ENCODE assay signal across 2 cellular contexts in genomic region chr9:94734054-94734754, GRCh38.
TF ChIP-seq lines count a peak whose summit lies in the region.

No MANE protein-coding gene starts in this region.

TF ChIP-seq in liver, 16 proteins besides CTCF, POLR2A, EP300 and RAD21:
- peak; percentile 89 for TF ChIP-seq MAX (IDR thresholded peaks at IDR 0.05)
- no peak for TF ChIP-seq TAF1 (conservative IDR thresholded peaks at IDR 0.05)
- TF ChIP-seq YY1 (IDR thresholded peaks at IDR 0.05): no peak
- no peak for TF ChIP-seq HNF4G (IDR thresholded peaks at IDR 0.05)
- no peak for TF ChIP-seq HNF4A (conservative IDR thresholded peaks at IDR 0.05)
- no peak for TF ChIP-seq FOXA2 (IDR thresholded peaks at IDR 0.05)
- TF ChIP-seq NR2F2 (IDR thresholded peaks at IDR 0.05): peak; percentile 97
- no peak for TF ChIP-seq JUND (IDR thresholded peaks at IDR 0.05)
- no peak for TF ChIP-seq ZBTB33 (IDR thresholded peaks at IDR 0.05)
- TF ChIP-seq RXRA (IDR thresholded peaks at IDR 0.05): peak; percentile 56 to 59
- peak; percentile 15 to 81 for TF ChIP-seq EGR1 (IDR thresholded peaks at IDR 0.05; ENCODE audit: low read depth in 2 of 2)
- no peak for TF ChIP-seq ATF3 (IDR thresholded peaks at IDR 0.05)
- peak; percentile 33 for TF ChIP-seq SP1 (IDR thresholded peaks at IDR 0.05)
- no peak for TF ChIP-seq FOXA1 (IDR thresholded peaks at IDR 0.05)
- TF ChIP-seq GABPA (IDR thresholded peaks at IDR 0.05 in 1 of 2, conservative IDR thresholded peaks at IDR 0.05 in 1 of 2): no peak
- TF ChIP-seq REST (IDR thresholded peaks at IDR 0.05): no peak
TF ChIP-seq in liver: peak in this region for 5.

TF ChIP-seq in HepG2, 621 proteins besides CTCF, POLR2A, EP300 and RAD21:
- no peak for TF ChIP-seq STAG1 (CRISPR knock-in tag; IDR thresholded peaks at IDR 0.05)
- TF ChIP-seq RARA (CRISPR knock-in tag; IDR thresholded peaks at IDR 0.05): no peak
- TF ChIP-seq SRSF4 (IDR thresholded peaks at IDR 0.05; ENCODE audit: low read depth, low read length, poor library complexity, severe bottlenecking): no peak
- TF ChIP-seq U2AF1 (optimal IDR thresholded peaks at IDR 0.05; ENCODE audit: low read depth, low read length): no peak
- no peak for TF ChIP-seq RAD51 (IDR thresholded peaks at IDR 0.05; ENCODE audit: borderline replicate concordance)
- no peak for TF ChIP-seq CEBPB (IDR thresholded peaks at IDR 0.05; ENCODE audit: borderline replicate concordance, low read depth, low read length)
- no peak for TF ChIP-seq ZXDC (CRISPR knock-in tag; IDR thresholded peaks at IDR 0.05)
- TF ChIP-seq IRF9 (CRISPR knock-in tag; IDR thresholded peaks at IDR 0.05; ENCODE audit: borderline replicate concordance): no peak
- no peak for TF ChIP-seq BCLAF1 (IDR thresholded peaks at IDR 0.05)
- TF ChIP-seq SNAPC2 (CRISPR knock-in tag; IDR thresholded peaks at IDR 0.05): no peak
- TF ChIP-seq ATAD3A (CRISPR knock-in tag; IDR thresholded peaks at IDR 0.05): no peak
- no peak for TF ChIP-seq SAP130 (CRISPR knock-in tag; IDR thresholded peaks at IDR 0.05; ENCODE audit: low read depth)
- TF ChIP-seq FOXA1 (IDR thresholded peaks at IDR 0.05): no peak
- no peak for TF ChIP-seq FOXA1 (CRISPR knock-in tag; IDR thresholded peaks at IDR 0.05)
- no peak for TF ChIP-seq REXO4 (CRISPR knock-in tag; IDR thresholded peaks at IDR 0.05; ENCODE audit: borderline replicate concordance)
- TF ChIP-seq ZNF790 (CRISPR knock-in tag; IDR thresholded peaks at IDR 0.05; ENCODE audit: borderline replicate concordance): no peak
- no peak for TF ChIP-seq ZKSCAN1 (IDR thresholded peaks at IDR 0.05; ENCODE audit: low read length)
- no peak for TF ChIP-seq HBP1 (CRISPR knock-in tag; IDR thresholded peaks at IDR 0.05; ENCODE audit: low read depth)
- no peak for TF ChIP-seq AGO2 (optimal IDR thresholded peaks at IDR 0.05; ENCODE audit: low read depth, low read length)
- TF ChIP-seq ZNF879 (CRISPR knock-in tag; IDR thresholded peaks at IDR 0.05): no peak
